24 cellular contexts compared by ENCODE assay signal in genomic region chr14:31576949-31577348, GRCh38. TPM values are rescaled to one million over a fixed set of nuclear protein-coding genes. Genes with fewer than 3 reads are reported as not detected.
A peak's percentile ranks its signal among the peaks of the same experiment; 100 is the strongest.
DNase-seq lines count a peak whose midpoint lies in the region; ATAC-seq and TF ChIP-seq lines count a peak whose summit lies in the region.
"Had no signal": no experiment of that assay in that cellular context is flagged by ENCODE, and none has a peak within 500 bp of the region (broad histone marks: within the 10 kb centered on the region; RNA-seq: fewer than 3 reads in every experiment).

No MANE protein-coding gene starts in this region.

- WGBS in trophoblast cell (ENCODE audit: extremely low coverage, insufficient coverage, insufficient read length): no CpG with 5 or more reads among the region's 1 CpG
- 96 to 100% methylated on average over 1 of the region's 1 CpG for WGBS in lower leg skin, 2 donors

- H3K36me3 ChIP-seq in trophoblast cell (ENCODE audit: control insufficient read depth in 1 of 2, insufficient read depth in 2 of 2, low read length in 2 of 2) (no peaks in the 10 kb centered on the region), tibial artery (no peaks in the 10 kb centered on the region)
- H3K36me3 ChIP-seq: BE2C had no signal

- DNase-seq in activated T-cell treated with anti-CD3 and anti-CD28 coated beads, Interleukin-2, amount 50 U/mL, for 72 hours: no peak
- DNase-seq in activated T-cell treated with anti-CD3 and anti-CD28 coated beads, Interleukin-2, amount 50 U/mL, for 1 hour: no peak
- DNase-seq in trophoblast cell (no peak), tibial artery (no peak), lower leg skin (ENCODE audit: low spot score in 2 of 2) (no peak)
- no peak for DNase-seq in activated naive CD4-positive, alpha-beta T cell treated with anti-CD3 and anti-CD28 coated beads, Interleukin-2, amount 50 U/mL, for 16 hours
- DNase-seq: 8988T; ACHN; BE2C; C1 segment of cervical spinal cord; CD4-positive, alpha-beta memory T cell; CD4-positive, CD25-positive, alpha-beta regulatory T cell; CD8-positive, alpha-beta memory T cell; COR-L47; DMS 273 treated with DMSO at 0.1 percent for 48 hours; DMS153; DMS53; DMS79; DND-41; EL; GDM1 had no signal

- H3K4ac ChIP-seq in trophoblast cell (ENCODE audit: low read depth, low read length): no peak overlapping the region

- no peak overlapping the region for H2BK120ac ChIP-seq in trophoblast cell (ENCODE audit: insufficient read depth, low read length, poor library complexity)

- no peak overlapping the region for H3K4me3 Mint-ChIP-seq in activated T-cell treated with anti-CD3 and anti-CD28 coated beads, Interleukin-2, amount 50 U/mL, for 72 hours
- H3K4me3 Mint-ChIP-seq: CD14-positive monocyte; CD4-positive, alpha-beta memory T cell; CD4-positive, CD25-positive, alpha-beta regulatory T cell; CD8-positive, alpha-beta memory T cell had no signal

- H3K36me3 Mint-ChIP-seq in activated T-cell treated with anti-CD3 and anti-CD28 coated beads, Interleukin-2, amount 50 U/mL, for 72 hours (ENCODE audit: insufficient read depth in 2 of 2): peaks cover 0 to 5% of the 10 kb centered on the region in 2 donors

- ATAC-seq in activated T-cell treated with anti-CD3 and anti-CD28 coated beads, Interleukin-2, amount 50 U/mL, for 72 hours (replicated peaks in 1 of 2): peak; percentile 42 to 45
- ATAC-seq: GM12878 had no signal

- H3K27ac Mint-ChIP-seq in activated T-cell treated with anti-CD3 and anti-CD28 coated beads, Interleukin-2, amount 50 U/mL, for 72 hours: no peak overlapping the region
- H3K27ac Mint-ChIP-seq: CD14-positive monocyte; CD4-positive, alpha-beta memory T cell had no signal

- no peak for TF ChIP-seq CTCF in tibial artery (IDR thresholded peaks at IDR 0.05)
- no peak for TF ChIP-seq CTCF in lower leg skin (IDR thresholded peaks at IDR 0.05)

- no peaks in the 10 kb centered on the region for H3K4me1 ChIP-seq in trophoblast cell (ENCODE audit: control insufficient read depth in 1 of 2, insufficient read depth in 2 of 2, low read length in 2 of 2)
- peaks cover 0 to 26% (median 11%) of the 10 kb centered on the region in 4 donors for H3K4me1 ChIP-seq in tibial artery
- H3K4me1 ChIP-seq: BE2C, BLaER1 had no signal

- H3K4me1 Mint-ChIP-seq in activated T-cell treated with anti-CD3 and anti-CD28 coated beads, Interleukin-2, amount 50 U/mL, for 72 hours (ENCODE audit: low read depth): peaks cover 27% of the 10 kb centered on the region
- H3K4me1 Mint-ChIP-seq: CD14-positive monocyte had no signal

- H3K79me2 ChIP-seq in trophoblast cell (ENCODE audit: control insufficient read depth, insufficient read depth, low read length, poor library complexity): no peaks in the 10 kb centered on the region

- H3K9me3 ChIP-seq in trophoblast cell (ENCODE audit: insufficient read depth, low read depth, low read length): no peaks in the 10 kb centered on the region
- H3K9me3 ChIP-seq in tibial artery: no peaks in the 10 kb centered on the region
- H3K9me3 ChIP-seq: BE2C, BLaER1 had no signal

- H3K4me3 ChIP-seq in trophoblast cell (ENCODE audit: low read depth, low read length) (no peak overlapping the region), tibial artery (no peak overlapping the region), lower leg skin (ENCODE audit: low read depth, poor library complexity, severe bottlenecking) (no peak overlapping the region)
- H3K4me3 ChIP-seq: BLaER1, GM12878 had no signal

- no peak overlapping the region for H3K18ac ChIP-seq in trophoblast cell (ENCODE audit: low read length)

- H3K9ac ChIP-seq in trophoblast cell (ENCODE audit: low read length): no peak overlapping the region
- H3K9ac ChIP-seq: BLaER1 had no signal

- H2BK12ac ChIP-seq in trophoblast cell (ENCODE audit: low read length): no peak overlapping the region

- no peaks in the 10 kb centered on the region for H3K9me3 Mint-ChIP-seq in activated T-cell treated with anti-CD3 and anti-CD28 coated beads, Interleukin-2, amount 50 U/mL, for 72 hours
- H3K9me3 Mint-ChIP-seq: CD14-positive monocyte; CD4-positive, alpha-beta memory T cell; CD8-positive, alpha-beta memory T cell had no signal

- no peak overlapping the region for H3K14ac ChIP-seq in trophoblast cell (ENCODE audit: low read length)

- peak overlapping the region; percentile 21 for H3K23ac ChIP-seq in trophoblast cell (ENCODE audit: low read length)

- no peak overlapping the region for H4K12ac ChIP-seq in trophoblast cell (ENCODE audit: low read depth, low read length)

- no peaks in the 10 kb centered on the region for H3K79me1 ChIP-seq in trophoblast cell (ENCODE audit: low read length)

- no peak overlapping the region for H2AFZ ChIP-seq in trophoblast cell (ENCODE audit: insufficient read depth, low read length, poor library complexity)

- H3K27ac ChIP-seq in trophoblast cell (ENCODE audit: low read depth, low read length): no peak overlapping the region
- H3K27ac ChIP-seq in tibial artery: peak overlapping the region; percentile 51 to 54
- H3K27ac ChIP-seq: BLaER1 had no signal

- H2BK5ac ChIP-seq in trophoblast cell (ENCODE audit: low read depth, low read length, poor library complexity): no peak overlapping the region

- H4K91ac ChIP-seq in trophoblast cell (ENCODE audit: low read depth, low read length): no peak overlapping the region

- intact Hi-C loops in tibial artery (cut with DNase I; ENCODE audit: low total_unique reads) (no loop called here), lower leg skin (cut with DNase I; ENCODE audit: low total_unique reads) (no loop called here)

- H3K27me3 ChIP-seq in trophoblast cell (ENCODE audit: insufficient read depth, low read length): no peaks in the 10 kb centered on the region
- no peaks in the 10 kb centered on the region for H3K27me3 ChIP-seq in tibial artery
- H3K27me3 ChIP-seq: BE2C, BLaER1 had no signal

- TF ChIP-seq POLR2A in lower leg skin (IDR thresholded peaks at IDR 0.05): no peak

- no peaks in the 10 kb centered on the region for H3K27me3 Mint-ChIP-seq in activated T-cell treated with anti-CD3 and anti-CD28 coated beads, Interleukin-2, amount 50 U/mL, for 72 hours (ENCODE audit: low read depth)
- H3K27me3 Mint-ChIP-seq: CD4-positive, alpha-beta memory T cell; CD4-positive, CD25-positive, alpha-beta regulatory T cell; CD8-positive, alpha-beta memory T cell had no signal

- no peak overlapping the region for H3K4me2 ChIP-seq in trophoblast cell (ENCODE audit: low read length)
- H3K4me2 ChIP-seq: BLaER1 had no signal

- H4K8ac ChIP-seq in trophoblast cell (ENCODE audit: low read depth, low read length): no peak overlapping the region

- no peak overlapping the region for H2AK5ac ChIP-seq in trophoblast cell (ENCODE audit: low read length)

RNA-seq across cellular contexts. Expression of gene NUBPL, which starts 15.7 kb away (rescaled TPM):
- total RNA-seq in activated T-cell treated with anti-CD3 and anti-CD28 coated beads, Interleukin-2, amount 50 U/mL, for 72 hours: 1 to 10 TPM; 7.7 to 9.4 TPM
- 5.5 and 5.7 TPM in 2 replicates for polyA plus RNA-seq in trophoblast cell (2013)
- total RNA-seq in lower leg skin: 1 to 10 TPM; 5.7 to 9.2 (median 7.2) TPM
